Comparison of ENCODE assay signal across 8 cellular contexts in the genomic region with DNA sequence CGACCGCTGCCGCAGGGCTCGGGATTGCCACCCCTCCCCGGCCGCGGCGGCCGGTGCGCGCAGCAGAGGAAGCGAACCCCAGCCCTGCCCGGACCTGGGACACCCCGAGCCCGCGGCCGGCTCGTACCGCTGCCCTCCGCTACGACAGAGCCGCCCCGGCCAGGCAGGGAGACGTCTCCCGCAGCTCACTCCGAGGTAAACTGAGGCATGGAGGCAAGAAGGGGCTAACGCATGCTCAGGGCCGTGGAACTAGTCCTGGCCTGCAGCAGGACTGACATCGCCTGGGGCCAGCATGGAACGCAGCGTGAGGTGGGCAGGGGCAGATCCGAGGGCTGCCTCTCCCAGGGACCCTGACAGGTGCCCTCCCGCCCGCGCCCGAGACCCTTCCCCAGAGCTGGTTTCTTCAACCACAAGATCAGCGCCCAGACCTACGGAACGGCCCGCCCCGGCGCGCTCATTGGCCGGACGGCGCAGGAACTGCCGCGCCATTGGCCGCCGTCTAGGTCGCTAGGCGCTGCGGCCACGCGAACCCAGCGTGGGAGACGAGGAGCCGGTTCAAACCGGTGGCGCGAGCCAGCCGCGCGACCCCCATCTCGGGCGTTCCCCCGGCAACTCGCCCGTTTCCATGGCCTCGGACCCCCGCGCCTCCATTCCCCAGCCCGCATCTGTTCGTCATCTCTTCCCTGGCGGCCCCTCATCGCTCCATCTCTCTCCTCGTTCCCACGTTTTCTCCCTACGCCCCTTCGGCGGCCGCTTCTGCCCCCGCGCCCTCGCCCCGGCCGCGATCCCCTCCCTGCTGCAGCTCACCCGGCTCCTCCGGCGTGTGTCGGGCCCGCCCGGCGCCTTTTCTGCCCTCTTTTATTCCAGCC. TPM values are rescaled to one million over a fixed set of nuclear protein-coding genes. Genes with fewer than 3 reads are reported as not detected.
A peak's percentile ranks its signal among the peaks of the same experiment; 100 is the strongest.
DNase-seq lines count a peak whose midpoint lies in the region; ATAC-seq and TF ChIP-seq lines count a peak whose summit lies in the region.

Gene SLC43A2, minus strand, starts transcription at position 848 of the 869 bp plus-strand sequence. CDS start 960 bp downstream, outside the sequence.

- no peaks in the 10 kb centered on the region for H3K36me3 Mint-ChIP-seq in activated naive CD8-positive, alpha-beta T cell treated with anti-CD3 and anti-CD28 coated beads, Interleukin-2, amount 10 ng/mL, durations not matched to agents 7 days and 5 days

- H3K9me3 ChIP-seq in GM23248 (ENCODE audit: low read depth) (no peaks in the 10 kb centered on the region), Loucy (ENCODE audit: insufficient read depth, low read depth, low read length) (no peaks in the 10 kb centered on the region), SK-N-MC (ENCODE audit: low read depth, low read length) (no peaks in the 10 kb centered on the region), osteoblast (ENCODE audit: low read depth, low read length) (no peaks in the 10 kb centered on the region), testis (no peaks in the 10 kb centered on the region)

- DNase-seq in Daoy (ENCODE audit: low read depth) (peak; percentile 93), GM23248 (peak; percentile 93), SK-N-MC (ENCODE audit: low read depth, low spot score) (no peak), head of caudate nucleus (peak; percentile 79 to 96 (median 90)), osteoblast (ENCODE audit: insufficient read length, low spot score, missing footprints) (peak; percentile 100), testis (peak; percentile 89)
- peak; percentile 85 for DNase-seq in activated naive CD8-positive, alpha-beta T cell treated with anti-CD3 and anti-CD28 coated beads, Interleukin-2, amount 10 ng/mL, durations not matched to agents 7 days and 5 days

- POLR2A ChIA-PET in activated naive CD8-positive, alpha-beta T cell treated with anti-CD3 and anti-CD28 coated beads, Interleukin-2, amount 10 ng/mL, durations not matched to agents 7 days and 5 days (lab: Charles Lee) = no interaction called here

- no peaks in the 10 kb centered on the region for H3K27me3 ChIP-seq in GM23248 (replicated peaks; ENCODE audit: insufficient read depth)
- H3K27me3 ChIP-seq in Loucy (ENCODE audit: insufficient read depth, low read length, poor library complexity, severe bottlenecking) = no peaks in the 10 kb centered on the region
- no peaks in the 10 kb centered on the region for H3K27me3 ChIP-seq in osteoblast (ENCODE audit: insufficient read depth, low read length)
- no peaks in the 10 kb centered on the region for H3K27me3 ChIP-seq in testis

- H3K4me3 ChIP-seq in GM23248 (peak within 1 kb of the TSS; percentile 79), Loucy (ENCODE audit: low read length, poor library complexity, severe bottlenecking) (peak within 1 kb of the TSS; percentile 98), SK-N-MC (peak within 1 kb of the TSS; percentile 81), osteoblast (ENCODE audit: insufficient read depth, low read length) (peak within 1 kb of the TSS; percentile 96), testis (peak within 1 kb of the TSS; percentile 71 to 72)

- peaks cover 13% of the 10 kb centered on the region for H3K4me1 Mint-ChIP-seq in activated naive CD8-positive, alpha-beta T cell treated with anti-CD3 and anti-CD28 coated beads, Interleukin-2, amount 10 ng/mL, durations not matched to agents 7 days and 5 days

- H3K36me3 ChIP-seq in GM23248 (ENCODE audit: low read depth) = no peaks in the 10 kb centered on the region
- H3K36me3 ChIP-seq in Loucy (ENCODE audit: insufficient read depth, low read length) = no peaks in the 10 kb centered on the region
- no peaks in the 10 kb centered on the region for H3K36me3 ChIP-seq in SK-N-MC (ENCODE audit: insufficient read depth, low read length)
- H3K36me3 ChIP-seq in osteoblast (ENCODE audit: insufficient read depth, low read length) = peaks cover 5% of the 10 kb centered on the region
- no peaks in the 10 kb centered on the region for H3K36me3 ChIP-seq in testis (ENCODE audit: low read depth, missing control alignments)

- TF ChIP-seq CTCF in Loucy (conservative IDR thresholded peaks at IDR 0.05; ENCODE audit: low read length) = no peak
- no peak for TF ChIP-seq CTCF in osteoblast (IDR thresholded peaks at IDR 0.05; ENCODE audit: extremely low read depth, low read depth, low read length)
- no peak for TF ChIP-seq CTCF in testis (IDR thresholded peaks at IDR 0.05)

- H3F3A ChIP-seq in GM23248 (ENCODE audit: insufficient read depth) (no peaks in the 10 kb centered on the region), Loucy (ENCODE audit: low read depth) (peaks cover 3% of the 10 kb centered on the region; the same call in 1 of the 2 replicates)

- peak; percentile 75 for ATAC-seq in activated naive CD8-positive, alpha-beta T cell treated with anti-CD3 and anti-CD28 coated beads, Interleukin-2, amount 10 ng/mL, durations not matched to agents 7 days and 5 days (ENCODE audit: low read depth)

- no peaks in the 10 kb centered on the region for H3K79me2 ChIP-seq in GM23248 (ENCODE audit: insufficient read depth)
- peaks cover 44% of the 10 kb centered on the region; the same call in 1 of the 2 replicates for H3K79me2 ChIP-seq in Loucy (ENCODE audit: insufficient read depth, low read length)
- peaks cover 3% of the 10 kb centered on the region for H3K79me2 ChIP-seq in osteoblast (ENCODE audit: insufficient read depth, low read length)

- H3K27ac Mint-ChIP-seq in activated naive CD8-positive, alpha-beta T cell treated with anti-CD3 and anti-CD28 coated beads, Interleukin-2, amount 10 ng/mL, durations not matched to agents 7 days and 5 days = peak within 1 kb of the TSS; percentile 80

- peak within 1 kb of the TSS; percentile 82 for H3K4me3 Mint-ChIP-seq in activated naive CD8-positive, alpha-beta T cell treated with anti-CD3 and anti-CD28 coated beads, Interleukin-2, amount 10 ng/mL, durations not matched to agents 7 days and 5 days

- H3K9ac ChIP-seq in GM23248 = peak within 1 kb of the TSS; percentile 93
- H3K9ac ChIP-seq in Loucy (ENCODE audit: low read depth, low read length, poor library complexity, severe bottlenecking) = peak within 1 kb of the TSS; percentile 80
- H3K9ac ChIP-seq in SK-N-MC (ENCODE audit: insufficient read length) = no peak within 1 kb of the TSS

- H3K9me2 ChIP-seq in GM23248 (ENCODE audit: insufficient read depth) = no peaks in the 10 kb centered on the region
- H3K9me2 ChIP-seq in Loucy (replicated peaks; ENCODE audit: low read depth, low read length) = no peaks in the 10 kb centered on the region

- H4K20me1 ChIP-seq in GM23248 (ENCODE audit: insufficient read depth) (no peaks in the 10 kb centered on the region), Loucy (ENCODE audit: insufficient read depth, low read length, poor library complexity, severe bottlenecking) (no peaks in the 10 kb centered on the region), osteoblast (ENCODE audit: insufficient read depth, low read length) (peaks cover 24% of the 10 kb centered on the region)

- in situ Hi-C loops in GM23248 (cut with MboI) = no loop called here

- H2AFZ ChIP-seq in GM23248 (peak within 1 kb of the TSS; percentile 80), Loucy (ENCODE audit: low read length) (peak within 1 kb of the TSS; percentile 58), osteoblast (ENCODE audit: low read length) (peak within 1 kb of the TSS; percentile 86)

- intact Hi-C loops in head of caudate nucleus (cut with DNase I) = loop anchor here (5.0 kb wide), 1 partner anchor 51 kb away; no protein-coding TSS in a partner anchor
- intact Hi-C loops in testis (cut with DNase I; ENCODE audit: low total_unique reads) = loop anchor here (5.0 kb wide), 1 partner anchor 51 kb away; no protein-coding TSS in a partner anchor

- H3K27ac ChIP-seq in GM23248 = peak within 1 kb of the TSS; percentile 81
- H3K27ac ChIP-seq in SK-N-MC = no peak within 1 kb of the TSS
- peak within 1 kb of the TSS; percentile 85 for H3K27ac ChIP-seq in osteoblast (ENCODE audit: low read depth, low read length)
- peak within 1 kb of the TSS; percentile 83 to 93 for H3K27ac ChIP-seq in testis

- no peak for TF ChIP-seq POLR2A in testis (IDR thresholded peaks at IDR 0.05)

- H3K9me3 Mint-ChIP-seq in activated naive CD8-positive, alpha-beta T cell treated with anti-CD3 and anti-CD28 coated beads, Interleukin-2, amount 10 ng/mL, durations not matched to agents 7 days and 5 days = no peaks in the 10 kb centered on the region

- H3K4me2 ChIP-seq in GM23248 (ENCODE audit: unreplicated experiment) (peak within 1 kb of the TSS; percentile 96), Loucy (ENCODE audit: low read depth, low read length, poor library complexity, severe bottlenecking) (peak within 1 kb of the TSS; percentile 86), osteoblast (ENCODE audit: insufficient read depth, low read length) (peak within 1 kb of the TSS; percentile 98)

- 1% methylated on average over 40 to 81 of the region's 95 CpGs for WGBS in GM23248 (ENCODE audit: low coverage in 1 of 2, low lambda C conversion rate in 2 of 2, missing lambda C conversion rate in 2 of 2), 2 experiments
- 0 to 1% methylated on average over 62 to 80 of the region's 95 CpGs for WGBS in testis, 2 donors

- H3K4me1 ChIP-seq in GM23248 (ENCODE audit: insufficient read depth) (no peaks in the 10 kb centered on the region), Loucy (ENCODE audit: insufficient read depth, low read length, poor library complexity, severe bottlenecking) (peaks cover 40% of the 10 kb centered on the region), osteoblast (ENCODE audit: insufficient read depth, low read length) (peaks cover 19% of the 10 kb centered on the region), testis (peaks cover 28% of the 10 kb centered on the region)

- peaks cover 32% of the 10 kb centered on the region for H3K27me3 Mint-ChIP-seq in activated naive CD8-positive, alpha-beta T cell treated with anti-CD3 and anti-CD28 coated beads, Interleukin-2, amount 10 ng/mL, durations not matched to agents 7 days and 5 days

RNA-seq across cellular contexts. Expression of gene SLC43A2, which starts in this region (rescaled TPM):
- 11.5 and 11.9 TPM in 2 replicates for total RNA-seq in Daoy (2014; rRNA removed; shearing (Covaris generic))
- 8.6 and 9.1 TPM in 2 replicates for total RNA-seq in GM23248 (2014; rRNA removed; shearing (Covaris generic))
- polyA plus RNA-seq in GM23248 (2016; fragmentation: Nextera tagmentation; extraction: Ambion mirVana) (6.0 and 6.6 TPM in 2 replicates), testis (ENCODE audit: insufficient read depth, low read depth, low replicate concordance) (11.7 TPM)
- total RNA-seq in activated naive CD8-positive, alpha-beta T cell treated with anti-CD3 and anti-CD28 coated beads, Interleukin-2, amount 10 ng/mL, durations not matched to agents 7 days and 5 days = 1 to 10 TPM; 2.1 to 2.5 TPM
- total RNA-seq in osteoblast (4.4 and 5.4 TPM in 2 replicates), testis (10 to 100 TPM; 12.4 to 15.7 TPM)
